Comparison of ENCODE assay signal across 1 cellular context in the genomic region with DNA sequence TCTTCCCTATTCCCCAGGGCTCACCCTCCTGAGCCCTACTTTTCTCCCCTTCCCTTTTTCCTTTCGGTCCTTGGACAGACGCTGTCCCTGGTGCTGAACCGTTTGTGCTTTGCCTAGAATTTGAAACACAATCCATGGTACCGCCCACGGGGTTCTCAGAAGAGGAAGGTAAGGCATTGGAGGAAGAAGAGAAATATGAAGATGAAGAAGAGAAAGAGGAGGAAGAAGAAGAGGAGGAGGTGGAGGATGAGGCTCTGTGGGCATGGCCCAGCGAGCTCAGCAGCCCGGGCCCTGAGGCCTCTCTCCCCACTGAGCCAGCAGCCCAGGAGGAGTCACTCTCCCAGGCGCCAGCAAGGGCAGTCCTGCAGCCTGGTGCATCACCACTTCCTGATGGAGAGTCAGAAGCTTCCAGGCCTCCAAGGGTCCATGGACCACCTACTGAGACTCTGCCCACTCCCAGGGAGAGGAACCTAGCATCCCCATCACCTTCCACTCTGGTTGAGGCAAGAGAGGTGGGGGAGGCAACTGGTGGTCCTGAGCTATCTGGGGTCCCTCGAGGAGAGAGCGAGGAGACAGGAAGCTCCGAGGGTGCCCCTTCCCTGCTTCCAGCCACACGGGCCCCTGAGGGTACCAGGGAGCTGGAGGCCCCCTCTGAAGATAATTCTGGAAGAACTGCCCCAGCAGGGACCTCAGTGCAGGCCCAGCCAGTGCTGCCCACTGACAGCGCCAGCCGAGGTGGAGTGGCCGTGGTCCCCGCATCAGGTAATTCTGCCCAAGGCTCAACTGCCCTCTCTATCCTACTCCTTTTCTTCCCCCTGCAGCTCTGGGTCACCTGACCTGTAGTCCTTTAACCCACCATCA.
A peak's percentile ranks its signal among the peaks of the same experiment; 100 is the strongest.
TF ChIP-seq lines count a peak whose summit lies in the region.

No MANE protein-coding gene starts in this region.

TF ChIP-seq in WTC11, 78 proteins besides CTCF, POLR2A, EP300 and RAD21 (continued from another document):
- TF ChIP-seq, protein P1, sequence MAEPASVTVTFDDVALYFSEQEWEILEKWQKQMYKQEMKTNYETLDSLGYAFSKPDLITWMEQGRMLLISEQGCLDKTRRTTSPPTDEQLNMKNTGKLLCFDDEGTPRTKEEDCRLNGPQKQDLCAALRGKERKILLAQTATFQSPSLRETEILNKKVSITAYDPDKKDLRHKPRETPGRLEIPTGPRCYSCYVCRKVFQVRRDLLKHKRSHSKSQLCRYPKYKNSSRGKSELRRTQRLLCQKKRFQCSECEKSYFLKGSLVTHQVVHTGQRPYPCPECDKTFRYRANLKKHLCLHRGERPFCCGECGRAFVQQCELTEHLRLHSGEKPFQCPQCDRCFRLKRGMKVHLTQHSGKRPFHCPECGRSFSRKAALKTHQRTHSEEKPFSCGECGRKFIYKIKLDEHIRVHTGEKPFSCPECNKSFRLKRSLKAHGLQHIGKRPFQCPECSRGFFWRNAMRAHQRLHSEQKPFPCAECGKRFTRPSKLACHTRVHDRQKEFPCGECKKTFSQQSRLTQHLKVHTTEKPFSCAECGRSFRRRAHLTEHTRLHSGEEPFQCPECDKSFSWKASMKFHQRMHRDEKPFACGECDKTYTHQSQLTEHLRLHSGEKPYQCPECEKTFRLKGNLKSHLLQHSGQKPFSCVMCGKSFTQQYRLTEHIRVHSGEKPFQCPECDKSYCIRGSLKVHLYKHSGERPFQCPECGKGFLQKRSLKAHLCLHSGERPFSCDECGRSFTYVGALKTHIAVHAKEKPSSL (CRISPR knock-in tag; conservative IDR thresholded peaks at IDR 0.05): no peak
- TF ChIP-seq, protein P2, sequence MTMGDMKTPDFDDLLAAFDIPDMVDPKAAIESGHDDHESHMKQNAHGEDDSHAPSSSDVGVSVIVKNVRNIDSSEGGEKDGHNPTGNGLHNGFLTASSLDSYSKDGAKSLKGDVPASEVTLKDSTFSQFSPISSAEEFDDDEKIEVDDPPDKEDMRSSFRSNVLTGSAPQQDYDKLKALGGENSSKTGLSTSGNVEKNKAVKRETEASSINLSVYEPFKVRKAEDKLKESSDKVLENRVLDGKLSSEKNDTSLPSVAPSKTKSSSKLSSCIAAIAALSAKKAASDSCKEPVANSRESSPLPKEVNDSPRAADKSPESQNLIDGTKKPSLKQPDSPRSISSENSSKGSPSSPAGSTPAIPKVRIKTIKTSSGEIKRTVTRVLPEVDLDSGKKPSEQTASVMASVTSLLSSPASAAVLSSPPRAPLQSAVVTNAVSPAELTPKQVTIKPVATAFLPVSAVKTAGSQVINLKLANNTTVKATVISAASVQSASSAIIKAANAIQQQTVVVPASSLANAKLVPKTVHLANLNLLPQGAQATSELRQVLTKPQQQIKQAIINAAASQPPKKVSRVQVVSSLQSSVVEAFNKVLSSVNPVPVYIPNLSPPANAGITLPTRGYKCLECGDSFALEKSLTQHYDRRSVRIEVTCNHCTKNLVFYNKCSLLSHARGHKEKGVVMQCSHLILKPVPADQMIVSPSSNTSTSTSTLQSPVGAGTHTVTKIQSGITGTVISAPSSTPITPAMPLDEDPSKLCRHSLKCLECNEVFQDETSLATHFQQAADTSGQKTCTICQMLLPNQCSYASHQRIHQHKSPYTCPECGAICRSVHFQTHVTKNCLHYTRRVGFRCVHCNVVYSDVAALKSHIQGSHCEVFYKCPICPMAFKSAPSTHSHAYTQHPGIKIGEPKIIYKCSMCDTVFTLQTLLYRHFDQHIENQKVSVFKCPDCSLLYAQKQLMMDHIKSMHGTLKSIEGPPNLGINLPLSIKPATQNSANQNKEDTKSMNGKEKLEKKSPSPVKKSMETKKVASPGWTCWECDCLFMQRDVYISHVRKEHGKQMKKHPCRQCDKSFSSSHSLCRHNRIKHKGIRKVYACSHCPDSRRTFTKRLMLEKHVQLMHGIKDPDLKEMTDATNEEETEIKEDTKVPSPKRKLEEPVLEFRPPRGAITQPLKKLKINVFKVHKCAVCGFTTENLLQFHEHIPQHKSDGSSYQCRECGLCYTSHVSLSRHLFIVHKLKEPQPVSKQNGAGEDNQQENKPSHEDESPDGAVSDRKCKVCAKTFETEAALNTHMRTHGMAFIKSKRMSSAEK (CRISPR knock-in tag; IDR thresholded peaks at IDR 0.05; ENCODE audit: borderline replicate concordance): no peak
- TF ChIP-seq, protein P3, sequence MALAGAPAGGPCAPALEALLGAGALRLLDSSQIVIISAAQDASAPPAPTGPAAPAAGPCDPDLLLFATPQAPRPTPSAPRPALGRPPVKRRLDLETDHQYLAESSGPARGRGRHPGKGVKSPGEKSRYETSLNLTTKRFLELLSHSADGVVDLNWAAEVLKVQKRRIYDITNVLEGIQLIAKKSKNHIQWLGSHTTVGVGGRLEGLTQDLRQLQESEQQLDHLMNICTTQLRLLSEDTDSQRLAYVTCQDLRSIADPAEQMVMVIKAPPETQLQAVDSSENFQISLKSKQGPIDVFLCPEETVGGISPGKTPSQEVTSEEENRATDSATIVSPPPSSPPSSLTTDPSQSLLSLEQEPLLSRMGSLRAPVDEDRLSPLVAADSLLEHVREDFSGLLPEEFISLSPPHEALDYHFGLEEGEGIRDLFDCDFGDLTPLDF (CRISPR knock-in tag; IDR thresholded peaks at IDR 0.05): 0 out of 2 replicates have a peak, but pooled peaks have one; percentile 39
- no peak for TF ChIP-seq RORB (CRISPR knock-in tag; IDR thresholded peaks at IDR 0.05)
- TF ChIP-seq ZNF396 (CRISPR knock-in tag; IDR thresholded peaks at IDR 0.05; ENCODE audit: borderline replicate concordance): no peak
- TF ChIP-seq FOXJ3 (CRISPR knock-in tag; IDR thresholded peaks at IDR 0.05; ENCODE audit: borderline replicate concordance): no peak
- TF ChIP-seq, protein P4, sequence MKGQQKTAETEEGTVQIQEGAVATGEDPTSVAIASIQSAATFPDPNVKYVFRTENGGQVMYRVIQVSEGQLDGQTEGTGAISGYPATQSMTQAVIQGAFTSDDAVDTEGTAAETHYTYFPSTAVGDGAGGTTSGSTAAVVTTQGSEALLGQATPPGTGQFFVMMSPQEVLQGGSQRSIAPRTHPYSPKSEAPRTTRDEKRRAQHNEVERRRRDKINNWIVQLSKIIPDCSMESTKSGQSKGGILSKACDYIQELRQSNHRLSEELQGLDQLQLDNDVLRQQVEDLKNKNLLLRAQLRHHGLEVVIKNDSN (CRISPR knock-in tag; IDR thresholded peaks at IDR 0.05): no peak
- no peak for TF ChIP-seq NR1H2 (CRISPR knock-in tag; IDR thresholded peaks at IDR 0.05)
- TF ChIP-seq ZNF219 (CRISPR knock-in tag; IDR thresholded peaks at IDR 0.05; ENCODE audit: borderline replicate concordance): no peak
- no peak for TF ChIP-seq JAZF1 (CRISPR knock-in tag; IDR thresholded peaks at IDR 0.05)
- TF ChIP-seq ZNF232 (CRISPR knock-in tag; IDR thresholded peaks at IDR 0.05): peak; percentile 91
- TF ChIP-seq NFE2L1 (CRISPR knock-in tag; IDR thresholded peaks at IDR 0.05): peak; percentile 72; the same call in 1 of the 2 replicates
- peak; percentile 86 for TF ChIP-seq ETV6 (CRISPR knock-in tag; IDR thresholded peaks at IDR 0.05)
- TF ChIP-seq, protein P5, sequence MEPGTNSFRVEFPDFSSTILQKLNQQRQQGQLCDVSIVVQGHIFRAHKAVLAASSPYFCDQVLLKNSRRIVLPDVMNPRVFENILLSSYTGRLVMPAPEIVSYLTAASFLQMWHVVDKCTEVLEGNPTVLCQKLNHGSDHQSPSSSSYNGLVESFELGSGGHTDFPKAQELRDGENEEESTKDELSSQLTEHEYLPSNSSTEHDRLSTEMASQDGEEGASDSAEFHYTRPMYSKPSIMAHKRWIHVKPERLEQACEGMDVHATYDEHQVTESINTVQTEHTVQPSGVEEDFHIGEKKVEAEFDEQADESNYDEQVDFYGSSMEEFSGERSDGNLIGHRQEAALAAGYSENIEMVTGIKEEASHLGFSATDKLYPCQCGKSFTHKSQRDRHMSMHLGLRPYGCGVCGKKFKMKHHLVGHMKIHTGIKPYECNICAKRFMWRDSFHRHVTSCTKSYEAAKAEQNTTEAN (CRISPR knock-in tag; IDR thresholded peaks at IDR 0.05): no peak
- TF ChIP-seq ZNF138 (CRISPR knock-in tag; conservative IDR thresholded peaks at IDR 0.05): no peak
- no peak for TF ChIP-seq GTF2I (CRISPR knock-in tag; conservative IDR thresholded peaks at IDR 0.05)
- TF ChIP-seq, protein P6, sequence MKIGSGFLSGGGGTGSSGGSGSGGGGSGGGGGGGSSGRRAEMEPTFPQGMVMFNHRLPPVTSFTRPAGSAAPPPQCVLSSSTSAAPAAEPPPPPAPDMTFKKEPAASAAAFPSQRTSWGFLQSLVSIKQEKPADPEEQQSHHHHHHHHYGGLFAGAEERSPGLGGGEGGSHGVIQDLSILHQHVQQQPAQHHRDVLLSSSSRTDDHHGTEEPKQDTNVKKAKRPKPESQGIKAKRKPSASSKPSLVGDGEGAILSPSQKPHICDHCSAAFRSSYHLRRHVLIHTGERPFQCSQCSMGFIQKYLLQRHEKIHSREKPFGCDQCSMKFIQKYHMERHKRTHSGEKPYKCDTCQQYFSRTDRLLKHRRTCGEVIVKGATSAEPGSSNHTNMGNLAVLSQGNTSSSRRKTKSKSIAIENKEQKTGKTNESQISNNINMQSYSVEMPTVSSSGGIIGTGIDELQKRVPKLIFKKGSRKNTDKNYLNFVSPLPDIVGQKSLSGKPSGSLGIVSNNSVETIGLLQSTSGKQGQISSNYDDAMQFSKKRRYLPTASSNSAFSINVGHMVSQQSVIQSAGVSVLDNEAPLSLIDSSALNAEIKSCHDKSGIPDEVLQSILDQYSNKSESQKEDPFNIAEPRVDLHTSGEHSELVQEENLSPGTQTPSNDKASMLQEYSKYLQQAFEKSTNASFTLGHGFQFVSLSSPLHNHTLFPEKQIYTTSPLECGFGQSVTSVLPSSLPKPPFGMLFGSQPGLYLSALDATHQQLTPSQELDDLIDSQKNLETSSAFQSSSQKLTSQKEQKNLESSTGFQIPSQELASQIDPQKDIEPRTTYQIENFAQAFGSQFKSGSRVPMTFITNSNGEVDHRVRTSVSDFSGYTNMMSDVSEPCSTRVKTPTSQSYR (CRISPR knock-in tag; IDR thresholded peaks at IDR 0.05): no peak
- TF ChIP-seq, protein P7, sequence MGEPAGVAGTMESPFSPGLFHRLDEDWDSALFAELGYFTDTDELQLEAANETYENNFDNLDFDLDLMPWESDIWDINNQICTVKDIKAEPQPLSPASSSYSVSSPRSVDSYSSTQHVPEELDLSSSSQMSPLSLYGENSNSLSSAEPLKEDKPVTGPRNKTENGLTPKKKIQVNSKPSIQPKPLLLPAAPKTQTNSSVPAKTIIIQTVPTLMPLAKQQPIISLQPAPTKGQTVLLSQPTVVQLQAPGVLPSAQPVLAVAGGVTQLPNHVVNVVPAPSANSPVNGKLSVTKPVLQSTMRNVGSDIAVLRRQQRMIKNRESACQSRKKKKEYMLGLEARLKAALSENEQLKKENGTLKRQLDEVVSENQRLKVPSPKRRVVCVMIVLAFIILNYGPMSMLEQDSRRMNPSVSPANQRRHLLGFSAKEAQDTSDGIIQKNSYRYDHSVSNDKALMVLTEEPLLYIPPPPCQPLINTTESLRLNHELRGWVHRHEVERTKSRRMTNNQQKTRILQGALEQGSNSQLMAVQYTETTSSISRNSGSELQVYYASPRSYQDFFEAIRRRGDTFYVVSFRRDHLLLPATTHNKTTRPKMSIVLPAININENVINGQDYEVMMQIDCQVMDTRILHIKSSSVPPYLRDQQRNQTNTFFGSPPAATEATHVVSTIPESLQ (CRISPR knock-in tag; IDR thresholded peaks at IDR 0.05): no peak
- no peak for TF ChIP-seq CBFB (CRISPR knock-in tag; IDR thresholded peaks at IDR 0.05; ENCODE audit: low read depth)
- TF ChIP-seq, protein P8, sequence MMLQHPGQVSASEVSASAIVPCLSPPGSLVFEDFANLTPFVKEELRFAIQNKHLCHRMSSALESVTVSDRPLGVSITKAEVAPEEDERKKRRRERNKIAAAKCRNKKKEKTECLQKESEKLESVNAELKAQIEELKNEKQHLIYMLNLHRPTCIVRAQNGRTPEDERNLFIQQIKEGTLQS (CRISPR knock-in tag; conservative IDR thresholded peaks at IDR 0.05): no peak
- TF ChIP-seq, protein P9, sequence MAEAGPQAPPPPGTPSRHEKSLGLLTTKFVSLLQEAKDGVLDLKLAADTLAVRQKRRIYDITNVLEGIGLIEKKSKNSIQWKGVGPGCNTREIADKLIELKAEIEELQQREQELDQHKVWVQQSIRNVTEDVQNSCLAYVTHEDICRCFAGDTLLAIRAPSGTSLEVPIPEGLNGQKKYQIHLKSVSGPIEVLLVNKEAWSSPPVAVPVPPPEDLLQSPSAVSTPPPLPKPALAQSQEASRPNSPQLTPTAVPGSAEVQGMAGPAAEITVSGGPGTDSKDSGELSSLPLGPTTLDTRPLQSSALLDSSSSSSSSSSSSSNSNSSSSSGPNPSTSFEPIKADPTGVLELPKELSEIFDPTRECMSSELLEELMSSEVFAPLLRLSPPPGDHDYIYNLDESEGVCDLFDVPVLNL (CRISPR knock-in tag; IDR thresholded peaks at IDR 0.05; ENCODE audit: borderline replicate concordance, low read depth): no peak
- TF ChIP-seq ZNF423 (CRISPR knock-in tag; IDR thresholded peaks at IDR 0.05): no peak
- TF ChIP-seq, protein P10, sequence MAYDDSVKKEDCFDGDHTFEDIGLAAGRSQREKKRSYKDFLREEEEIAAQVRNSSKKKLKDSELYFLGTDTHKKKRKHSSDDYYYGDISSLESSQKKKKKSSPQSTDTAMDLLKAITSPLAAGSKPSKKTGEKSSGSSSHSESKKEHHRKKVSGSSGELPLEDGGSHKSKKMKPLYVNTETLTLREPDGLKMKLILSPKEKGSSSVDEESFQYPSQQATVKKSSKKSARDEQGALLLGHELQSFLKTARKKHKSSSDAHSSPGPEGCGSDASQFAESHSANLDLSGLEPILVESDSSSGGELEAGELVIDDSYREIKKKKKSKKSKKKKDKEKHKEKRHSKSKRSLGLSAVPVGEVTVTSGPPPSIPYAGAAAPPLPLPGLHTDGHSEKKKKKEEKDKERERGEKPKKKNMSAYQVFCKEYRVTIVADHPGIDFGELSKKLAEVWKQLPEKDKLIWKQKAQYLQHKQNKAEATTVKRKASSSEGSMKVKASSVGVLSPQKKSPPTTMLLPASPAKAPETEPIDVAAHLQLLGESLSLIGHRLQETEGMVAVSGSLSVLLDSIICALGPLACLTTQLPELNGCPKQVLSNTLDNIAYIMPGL (CRISPR knock-in tag; IDR thresholded peaks at IDR 0.05): no peak
- TF ChIP-seq, protein P11, sequence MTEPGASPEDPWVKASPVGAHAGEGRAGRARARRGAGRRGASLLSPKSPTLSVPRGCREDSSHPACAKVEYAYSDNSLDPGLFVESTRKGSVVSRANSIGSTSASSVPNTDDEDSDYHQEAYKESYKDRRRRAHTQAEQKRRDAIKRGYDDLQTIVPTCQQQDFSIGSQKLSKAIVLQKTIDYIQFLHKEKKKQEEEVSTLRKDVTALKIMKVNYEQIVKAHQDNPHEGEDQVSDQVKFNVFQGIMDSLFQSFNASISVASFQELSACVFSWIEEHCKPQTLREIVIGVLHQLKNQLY (CRISPR knock-in tag; IDR thresholded peaks at IDR 0.05): no peak
- TF ChIP-seq ZNF317 (CRISPR knock-in tag; IDR thresholded peaks at IDR 0.05; ENCODE audit: borderline replicate concordance, low read depth): no peak
- no peak for TF ChIP-seq MYBL2 (CRISPR knock-in tag; IDR thresholded peaks at IDR 0.05)
- 0 out of 2 replicates have a peak, but pooled peaks have one; percentile 17 for TF ChIP-seq CREM (CRISPR knock-in tag; IDR thresholded peaks at IDR 0.05)
- TF ChIP-seq ZNF671 (CRISPR knock-in tag; IDR thresholded peaks at IDR 0.05): no peak
- no peak for TF ChIP-seq SP1 (CRISPR knock-in tag; conservative IDR thresholded peaks at IDR 0.05)
